Comparison of ENCODE assay signal across 10 cellular contexts in genomic region chr3:98986073-98986472, GRCh38.
DNase-seq lines count a peak whose midpoint lies in the region; ATAC-seq and TF ChIP-seq lines count a peak whose summit lies in the region.
"Had no signal": no experiment of that assay in that cellular context is flagged by ENCODE, and none has a peak within 500 bp of the region (broad histone marks: within the 10 kb centered on the region; RNA-seq: fewer than 3 reads in every experiment).

No MANE protein-coding gene starts in this region.

- peak overlapping the region; percentile 60 for H3K27ac ChIP-seq in epithelial cell of prostate
- H3K27ac ChIP-seq in mesodermal cell (ENCODE audit: low read depth, low read length, severe bottlenecking) = peak overlapping the region; percentile 72

- H3K9me3 Mint-ChIP-seq in activated naive CD8-positive, alpha-beta T cell treated with anti-CD3 and anti-CD28 coated beads, Interleukin-2, amount 50 U/mL, for 24 hours = no peaks in the 10 kb centered on the region

- no peak overlapping the region for H3K27ac Mint-ChIP-seq in activated naive CD8-positive, alpha-beta T cell treated with anti-CD3 and anti-CD28 coated beads, Interleukin-2, amount 50 U/mL, for 24 hours

- WGBS in mesodermal cell (ENCODE audit: insufficient coverage in 2 of 2), 2 experiments = no CpG with 5 or more reads among the region's 1 CpG

- ATAC-seq in HG03135 (IDR thresholded peaks at IDR 0.05; ENCODE audit: unreplicated experiment) = no peak
- no peak for ATAC-seq in activated naive CD8-positive, alpha-beta T cell treated with anti-CD3 and anti-CD28 coated beads, Interleukin-2, amount 50 U/mL, for 24 hours

- DNase-seq in Daoy (ENCODE audit: low read depth) (peak; percentile 77), epithelial cell of prostate (ENCODE audit: low read depth, low spot score) (peak; percentile 86), NCI-H510A treated with DMSO at 0.1 percent for 48 hours (lab: John Stamatoyannopoulos, UW) (no peak)
- no peak for DNase-seq in activated CD4-positive, alpha-beta T cell treated with anti-CD3 and anti-CD28 coated beads, Interleukin-2, amount 50 U/mL, for 4 hours
- DNase-seq in activated naive CD8-positive, alpha-beta T cell treated with anti-CD3 and anti-CD28 coated beads, Interleukin-2, amount 50 U/mL, for 24 hours = no peak
- DNase-seq: KG1, T-helper 1 cell had no signal

- no peaks in the 10 kb centered on the region for H3K36me3 ChIP-seq in mesodermal cell (ENCODE audit: control insufficient read depth, insufficient read depth, low read length)

- no peaks in the 10 kb centered on the region for H3K36me3 Mint-ChIP-seq in activated naive CD8-positive, alpha-beta T cell treated with anti-CD3 and anti-CD28 coated beads, Interleukin-2, amount 50 U/mL, for 24 hours (ENCODE audit: low read depth)

- H3K4me1 ChIP-seq in mesodermal cell (ENCODE audit: control insufficient read depth, insufficient read depth, low read length, poor library complexity, severe bottlenecking) = peaks cover 36% of the 10 kb centered on the region

- no peak overlapping the region for H3K4me3 Mint-ChIP-seq in activated naive CD8-positive, alpha-beta T cell treated with anti-CD3 and anti-CD28 coated beads, Interleukin-2, amount 50 U/mL, for 24 hours

- peaks cover 3% of the 10 kb centered on the region for H3K4me1 Mint-ChIP-seq in activated naive CD8-positive, alpha-beta T cell treated with anti-CD3 and anti-CD28 coated beads, Interleukin-2, amount 50 U/mL, for 24 hours

- no peak overlapping the region for H3K4me3 ChIP-seq in mesodermal cell (ENCODE audit: extremely low read depth, insufficient read depth, low read length, poor library complexity, severe bottlenecking)

- no peaks in the 10 kb centered on the region for H3K9me3 ChIP-seq in mesodermal cell (ENCODE audit: control insufficient read depth, low read length)

- peaks cover 4% of the 10 kb centered on the region for H3K27me3 Mint-ChIP-seq in activated naive CD8-positive, alpha-beta T cell treated with anti-CD3 and anti-CD28 coated beads, Interleukin-2, amount 50 U/mL, for 24 hours

TF ChIP-seq in PFSK-1, 5 proteins besides CTCF, POLR2A, EP300 and RAD21:
- no peak for TF ChIP-seq FOXP2 (optimal IDR thresholded peaks at IDR 0.05; ENCODE audit: borderline replicate concordance, extremely low read depth, extremely low read length, insufficient read depth)
- peak; percentile 84; the same call in 1 of the 2 replicates for TF ChIP-seq SIN3A (IDR thresholded peaks at IDR 0.05; ENCODE audit: borderline replicate concordance, insufficient read depth, low read length)

Comparison
In these comparisons a context has a peak if more than half of its experiments do, and no peak if none do; other contexts are left out.
1. DNase-seq: peak in Daoy (single experiment) and epithelial cell of prostate (single experiment); none in NCI-H510A treated with DMSO at 0.1 percent for 48 hours (single experiment), activated CD4-positive, alpha-beta T cell treated with anti-CD3 and anti-CD28 coated beads, Interleukin-2, amount 50 U/mL, for 4 hours (0 of 2) and activated naive CD8-positive, alpha-beta T cell treated with anti-CD3 and anti-CD28 coated beads, Interleukin-2, amount 50 U/mL, for 24 hours (single experiment).